Comparison of ENCODE assay signal across 8 cellular contexts in the genomic region with DNA sequence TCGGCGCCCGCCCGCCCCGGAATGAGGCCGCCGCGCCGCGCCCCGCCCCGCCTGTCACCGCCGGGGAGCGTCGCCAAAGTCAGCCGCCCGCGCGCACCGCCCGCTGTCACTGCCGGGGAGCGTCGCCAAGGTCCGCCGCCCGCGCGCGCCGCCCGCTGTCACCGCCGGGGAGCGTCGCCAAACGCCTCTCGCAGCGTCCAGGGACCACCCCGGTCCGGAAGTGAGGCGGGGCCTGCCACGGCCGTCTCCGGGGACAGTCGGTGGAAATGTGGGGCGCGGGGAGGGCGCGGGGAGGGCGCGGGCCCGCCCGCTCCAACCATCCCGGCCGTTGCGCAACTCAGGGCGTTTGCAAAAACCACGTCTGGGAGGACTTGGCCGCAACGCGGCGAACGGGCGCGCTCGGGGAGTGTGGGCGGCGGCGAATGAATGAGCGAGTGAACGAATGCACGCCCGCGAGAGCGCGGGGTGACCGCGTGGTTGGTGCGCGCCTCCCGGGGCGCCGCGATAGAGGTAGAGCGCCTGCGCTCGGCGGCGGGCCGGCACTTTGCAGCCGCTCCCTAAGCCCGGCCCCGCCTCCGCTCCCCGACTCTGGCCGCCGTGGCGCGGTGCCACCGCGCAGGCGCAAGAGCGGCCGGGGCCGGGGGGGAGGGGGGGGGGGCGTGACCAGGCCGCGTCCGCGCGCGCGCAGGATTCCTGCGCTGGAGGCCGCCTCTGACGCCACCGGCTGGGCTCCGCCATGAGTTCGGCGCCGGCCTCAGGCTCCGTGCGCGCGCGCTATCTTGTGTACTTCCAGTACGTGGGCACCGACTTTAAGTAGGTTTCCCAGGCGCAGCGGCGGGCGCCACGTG. TPM values are rescaled to one million over a fixed set of nuclear protein-coding genes. Genes with fewer than 3 reads are reported as not detected.
DNase-seq lines count a peak whose midpoint lies in the region; ATAC-seq and TF ChIP-seq lines count a peak whose summit lies in the region.

A gene with protein sequence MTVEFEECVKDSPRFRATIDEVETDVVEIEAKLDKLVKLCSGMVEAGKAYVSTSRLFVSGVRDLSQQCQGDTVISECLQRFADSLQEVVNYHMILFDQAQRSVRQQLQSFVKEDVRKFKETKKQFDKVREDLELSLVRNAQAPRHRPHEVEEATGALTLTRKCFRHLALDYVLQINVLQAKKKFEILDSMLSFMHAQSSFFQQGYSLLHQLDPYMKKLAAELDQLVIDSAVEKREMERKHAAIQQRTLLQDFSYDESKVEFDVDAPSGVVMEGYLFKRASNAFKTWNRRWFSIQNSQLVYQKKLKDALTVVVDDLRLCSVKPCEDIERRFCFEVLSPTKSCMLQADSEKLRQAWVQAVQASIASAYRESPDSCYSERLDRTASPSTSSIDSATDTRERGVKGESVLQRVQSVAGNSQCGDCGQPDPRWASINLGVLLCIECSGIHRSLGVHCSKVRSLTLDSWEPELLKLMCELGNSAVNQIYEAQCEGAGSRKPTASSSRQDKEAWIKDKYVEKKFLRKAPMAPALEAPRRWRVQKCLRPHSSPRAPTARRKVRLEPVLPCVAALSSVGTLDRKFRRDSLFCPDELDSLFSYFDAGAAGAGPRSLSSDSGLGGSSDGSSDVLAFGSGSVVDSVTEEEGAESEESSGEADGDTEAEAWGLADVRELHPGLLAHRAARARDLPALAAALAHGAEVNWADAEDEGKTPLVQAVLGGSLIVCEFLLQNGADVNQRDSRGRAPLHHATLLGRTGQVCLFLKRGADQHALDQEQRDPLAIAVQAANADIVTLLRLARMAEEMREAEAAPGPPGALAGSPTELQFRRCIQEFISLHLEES (minus strand): TSS at position 23 of the 848 bp plus-strand sequence. CDS start 115 bp downstream, outside the sequence.
Gene PUSL1 (plus strand): TSS at position 690 of the 848 bp plus-strand sequence. CDS start 47 bp downstream, at position 737.

- H3K4me1 ChIP-seq in RWPE2 (ENCODE audit: insufficient read depth, poor library complexity, severe bottlenecking), result peaks cover 29% of the 10 kb centered on the region

- H3K4me3 Mint-ChIP-seq in activated T-helper 2 cell treated with anti-CD3 and anti-CD28 coated beads, Interferon-gamma antibody, Interleukin-2, Interleukin-4, amounts not matched to agents 10 μg/mL and 5 μg/mL and 100 μg/mL, durations not matched to agents 14 hours and 24 hours and 36 hours (ENCODE audit: low read depth), result peak within 1 kb of the TSS; percentile 85
- peak within 1 kb of the TSS; percentile 85 for H3K4me3 Mint-ChIP-seq in nephron progenitor cell
- peak within 1 kb of the TSS; percentile 86 for H3K4me3 Mint-ChIP-seq in stimulated activated naive CD8-positive, alpha-beta T cell treated with anti-CD3 and anti-CD28 coated beads, Interleukin-15, Interleukin-2, amounts not matched to agents 100 ng/mL and 50 ng/mL, for 24 hours

- H3K4me3 ChIP-seq in RWPE2 (ENCODE audit: severe bottlenecking), result peak within 1 kb of the TSS; percentile 86
- peak within 1 kb of the TSS; percentile 72 for H3K4me3 ChIP-seq in fibroblast of pulmonary artery (replicated peaks; ENCODE audit: low read depth, low read length)

- H3K36me3 Mint-ChIP-seq in activated T-helper 2 cell treated with anti-CD3 and anti-CD28 coated beads, Interferon-gamma antibody, Interleukin-2, Interleukin-4, amounts not matched to agents 10 μg/mL and 5 μg/mL and 100 μg/mL, durations not matched to agents 14 hours and 24 hours and 36 hours (ENCODE audit: low read depth), result peaks cover 9% of the 10 kb centered on the region
- H3K36me3 Mint-ChIP-seq in nephron progenitor cell (ENCODE audit: low read depth), result no peaks in the 10 kb centered on the region
- no peaks in the 10 kb centered on the region for H3K36me3 Mint-ChIP-seq in stimulated activated naive CD8-positive, alpha-beta T cell treated with anti-CD3 and anti-CD28 coated beads, Interleukin-15, Interleukin-2, amounts not matched to agents 100 ng/mL and 50 ng/mL, for 24 hours (ENCODE audit: low read depth)

- DNase-seq in DMS79 treated with DMSO at 0.1 percent for 48 hours (lab: John Stamatoyannopoulos, UW) (peak; percentile 74), Kasumi-1 (lab: John Stamatoyannopoulos, UW) (peak; percentile 72 to 76), RWPE2 (ENCODE audit: low spot score) (peak; percentile 93), fibroblast of pulmonary artery (ENCODE audit: low read depth) (peak; percentile 94), nephron progenitor cell (peak; percentile 86)
- DNase-seq in activated T-helper 2 cell treated with anti-CD3 and anti-CD28 coated beads, Interferon-gamma antibody, Interleukin-2, Interleukin-4, amounts not matched to agents 10 μg/mL and 5 μg/mL and 100 μg/mL, durations not matched to agents 14 hours and 24 hours and 36 hours (ENCODE audit: low spot score), result peak; percentile 89

- H3K27ac ChIP-seq in RWPE2 (ENCODE audit: poor library complexity, severe bottlenecking), result peak within 1 kb of the TSS; percentile 89

- H3K9me3 ChIP-seq in RWPE2 (ENCODE audit: severe bottlenecking), result no peaks in the 10 kb centered on the region

- H3K36me3 ChIP-seq in RWPE2 (ENCODE audit: low read depth), result peaks cover 33% of the 10 kb centered on the region

- H3K4me1 Mint-ChIP-seq in activated T-helper 2 cell treated with anti-CD3 and anti-CD28 coated beads, Interferon-gamma antibody, Interleukin-2, Interleukin-4, amounts not matched to agents 10 μg/mL and 5 μg/mL and 100 μg/mL, durations not matched to agents 14 hours and 24 hours and 36 hours (ENCODE audit: low read depth), result peaks cover 10% of the 10 kb centered on the region
- H3K4me1 Mint-ChIP-seq in nephron progenitor cell, result peaks cover 27% of the 10 kb centered on the region
- peaks cover 19% of the 10 kb centered on the region for H3K4me1 Mint-ChIP-seq in stimulated activated naive CD8-positive, alpha-beta T cell treated with anti-CD3 and anti-CD28 coated beads, Interleukin-15, Interleukin-2, amounts not matched to agents 100 ng/mL and 50 ng/mL, for 24 hours (ENCODE audit: low read depth)

- peak; percentile 26 for TF ChIP-seq CTCF in RWPE2 (IDR thresholded peaks at IDR 0.05; ENCODE audit: poor library complexity, severe bottlenecking)
- no peak for TF ChIP-seq CTCF in fibroblast of pulmonary artery (IDR thresholded peaks at IDR 0.05; ENCODE audit: low read length, missing control alignments)
- TF ChIP-seq CTCF in nephron progenitor cell (IDR thresholded peaks at IDR 0.05), result no peak

- H3K27me3 ChIP-seq in RWPE2 (ENCODE audit: insufficient read depth, poor library complexity, severe bottlenecking), result no peaks in the 10 kb centered on the region

- no peaks in the 10 kb centered on the region for H3K9me3 Mint-ChIP-seq in activated T-helper 2 cell treated with anti-CD3 and anti-CD28 coated beads, Interferon-gamma antibody, Interleukin-2, Interleukin-4, amounts not matched to agents 10 μg/mL and 5 μg/mL and 100 μg/mL, durations not matched to agents 14 hours and 24 hours and 36 hours
- H3K9me3 Mint-ChIP-seq in nephron progenitor cell, result no peaks in the 10 kb centered on the region
- no peaks in the 10 kb centered on the region for H3K9me3 Mint-ChIP-seq in stimulated activated naive CD8-positive, alpha-beta T cell treated with anti-CD3 and anti-CD28 coated beads, Interleukin-15, Interleukin-2, amounts not matched to agents 100 ng/mL and 50 ng/mL, for 24 hours

- peak within 1 kb of the TSS; percentile 79 for H3K27ac Mint-ChIP-seq in activated T-helper 2 cell treated with anti-CD3 and anti-CD28 coated beads, Interferon-gamma antibody, Interleukin-2, Interleukin-4, amounts not matched to agents 10 μg/mL and 5 μg/mL and 100 μg/mL, durations not matched to agents 14 hours and 24 hours and 36 hours
- no peak within 1 kb of the TSS for H3K27ac Mint-ChIP-seq in nephron progenitor cell
- H3K27ac Mint-ChIP-seq in stimulated activated naive CD8-positive, alpha-beta T cell treated with anti-CD3 and anti-CD28 coated beads, Interleukin-15, Interleukin-2, amounts not matched to agents 100 ng/mL and 50 ng/mL, for 24 hours, result peak within 1 kb of the TSS; percentile 84

- intact Hi-C loops in activated T-helper 2 cell treated with anti-CD3 and anti-CD28 coated beads, Interferon-gamma antibody, Interleukin-2, Interleukin-4, amounts not matched to agents 10 μg/mL and 5 μg/mL and 100 μg/mL, durations not matched to agents 14 hours and 24 hours and 36 hours (cut with micrococcal nuclease), result loop anchor here (1.0 to 10.0 kb wide), 4 partner anchors 16 to 191 kb away; partner anchors contain the start of genes AURKAIP1, C1orf159, CPTP and DVL1

- ATAC-seq in GM21825 (IDR thresholded peaks at IDR 0.05; ENCODE audit: unreplicated experiment) (peak; percentile 44), RWPE2 (ENCODE audit: low read depth) (peak; percentile 32)

- H3K27me3 Mint-ChIP-seq in activated T-helper 2 cell treated with anti-CD3 and anti-CD28 coated beads, Interferon-gamma antibody, Interleukin-2, Interleukin-4, amounts not matched to agents 10 μg/mL and 5 μg/mL and 100 μg/mL, durations not matched to agents 14 hours and 24 hours and 36 hours (ENCODE audit: low read depth), result no peaks in the 10 kb centered on the region
- H3K27me3 Mint-ChIP-seq in nephron progenitor cell (ENCODE audit: low read depth, poor library complexity), result peaks cover 6% of the 10 kb centered on the region
- no peaks in the 10 kb centered on the region for H3K27me3 Mint-ChIP-seq in stimulated activated naive CD8-positive, alpha-beta T cell treated with anti-CD3 and anti-CD28 coated beads, Interleukin-15, Interleukin-2, amounts not matched to agents 100 ng/mL and 50 ng/mL, for 24 hours

RNA-seq across cellular contexts. Expression of the first gene that starts in this region (rescaled TPM):
- 43.4 and 50.1 TPM in 2 replicates for total RNA-seq in activated T-helper 2 cell treated with anti-CD3 and anti-CD28 coated beads, Interferon-gamma antibody, Interleukin-2, Interleukin-4, amounts not matched to agents 10 μg/mL and 5 μg/mL and 100 μg/mL, durations not matched to agents 14 hours and 24 hours and 36 hours

RNA-seq across cellular contexts. Expression of gene PUSL1, which starts in this region (rescaled TPM):
- total RNA-seq in activated T-helper 2 cell treated with anti-CD3 and anti-CD28 coated beads, Interferon-gamma antibody, Interleukin-2, Interleukin-4, amounts not matched to agents 10 μg/mL and 5 μg/mL and 100 μg/mL, durations not matched to agents 14 hours and 24 hours and 36 hours, result 31.6 and 31.8 TPM in 2 replicates

Comparison
In these comparisons a context has a peak if more than half of its experiments do, and no peak if none do; other contexts are left out.
1. Peak in every context shown above with its lines: DNase-seq, ATAC-seq, H3K4me3 ChIP-seq and H3K27ac ChIP-seq.